In the genomic region with DNA sequence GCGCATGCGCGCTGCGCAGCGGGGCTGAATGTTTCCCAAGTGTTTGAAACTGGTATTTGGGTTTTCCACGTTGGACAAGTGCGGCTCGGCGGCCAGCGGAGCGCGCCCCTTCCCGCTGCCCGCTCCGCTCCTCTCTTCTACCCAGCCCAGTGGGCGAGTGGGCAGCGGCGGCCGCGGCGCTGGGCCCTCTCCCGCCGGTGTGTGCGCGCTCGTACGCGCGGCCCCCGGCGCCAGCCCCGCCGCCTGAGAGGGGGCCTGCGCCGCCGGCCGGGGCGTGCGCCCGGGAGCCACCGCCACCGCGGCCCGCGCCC, we compare ENCODE assay signal across 8 cellular contexts. TPM values are rescaled to one million over a fixed set of nuclear protein-coding genes. Genes with fewer than 3 reads are reported as not detected.
DNase-seq lines count a peak whose midpoint lies in the region; ATAC-seq, FAIRE-seq and TF ChIP-seq lines count a peak whose summit lies in the region.

ING1 (plus strand) TSS at position 59 of the 311 bp plus-strand sequence. CDS start 450 bp downstream, outside the sequence.

- no peaks in the 10 kb centered on the region for H3K9me1 ChIP-seq in K562 (ENCODE audit: control insufficient read depth, insufficient read depth, low read length)

- in situ Hi-C loops in K562 (cut with MboI): no loop called here

- peak within 1 kb of the TSS; percentile 92 to 97 for H3K9ac ChIP-seq in K562 (ENCODE audit: insufficient read depth in 1 of 2, low read depth in 2 of 2, low read length in 2 of 2)

- peak within 1 kb of the TSS; percentile 100 for H3K4me3 Mint-ChIP-seq in memory B cell

- peak within 1 kb of the TSS; percentile 85 for H3K4me2 ChIP-seq in K562 (ENCODE audit: insufficient read depth, low read length)

- no peaks in the 10 kb centered on the region for H3K36me3 Mint-ChIP-seq in memory B cell

- no peak for TF ChIP-seq EP300 in K562 (IDR thresholded peaks at IDR 0.05; ENCODE audit: low read length)

- H3K27me3 ChIP-seq in cardiac muscle cell: no peaks in the 10 kb centered on the region
- no peaks in the 10 kb centered on the region for H3K27me3 ChIP-seq in K562 (ENCODE audit: control insufficient read depth in 2 of 2, insufficient read depth in 2 of 2, low read length in 2 of 2)
- H3K27me3 ChIP-seq in upper lobe of right lung: no peaks in the 10 kb centered on the region

- BruUV-seq in K562 (replicated peaks; lab: Mats Ljungman, UMichigan): no TSS peak

- DNase-seq in cardiac muscle cell (ENCODE audit: low read depth in 1 of 2, low spot score in 1 of 2) (no peak), left ventricle myocardium superior (no peak), K562 (ENCODE audit: extremely low read depth in 1 of 4, low spot score in 3 of 4) (no peak), memory B cell (ENCODE audit: low spot score in 2 of 2) (no peak), upper lobe of right lung (no peak), GM19240 (ENCODE audit: insufficient read length, low spot score) (no peak)
- no peak for DNase-seq in stimulated activated CD8-positive, alpha-beta memory T cell treated with anti-CD3 and anti-CD28 coated beads, Interleukin-4, amount 100 ng/mL, for 48 hours

- no peak for TF ChIP-seq POLR2A in K562 (conservative IDR thresholded peaks at IDR 0.05)

- H3K4me1 ChIP-seq in cardiac muscle cell (ENCODE audit: low read depth) (peaks cover 13% of the 10 kb centered on the region), K562 (replicated peaks in 1 of 2; ENCODE audit: control insufficient read depth in 2 of 2, insufficient read depth in 2 of 2, low read length in 2 of 2) (peaks cover 2 to 17% of the 10 kb centered on the region in 2 experiments; a peak in 2 of 5 replicates), upper lobe of right lung (peaks cover 27% of the 10 kb centered on the region)

- peaks cover 19% of the 10 kb centered on the region for H3K4me1 Mint-ChIP-seq in memory B cell

- H4K20me1 ChIP-seq in K562 (replicated peaks; ENCODE audit: control insufficient read depth, insufficient read depth, low read length): peaks cover 8% of the 10 kb centered on the region; the same call in 1 of the 2 replicates

- TF ChIP-seq RAD21 in K562 (CRISPR knock-in tag; conservative IDR thresholded peaks at IDR 0.05 in 1 of 2, IDR thresholded peaks at IDR 0.05 in 1 of 2): no peak

- no peaks in the 10 kb centered on the region for H3K27me3 Mint-ChIP-seq in memory B cell

- WGBS in K562 (ENCODE audit: insufficient coverage, low coverage, missing lambda C conversion rate): 0% methylated on average over 7 of the region's 45 CpGs

- CTCF ChIA-PET in K562 (lab: Yijun Ruan, JAX; ENCODE audit: low intra/inter-chr PET ratio): no interaction called here

- intact Hi-C loops in left ventricle myocardium superior (cut with micrococcal nuclease) (no loop called here), K562 (cut with micrococcal nuclease) (loop anchor here (2.0 to 10.0 kb wide), 4 partner anchors 101 to 259 kb away; partner anchors contain the start of gene ANKRD10), upper lobe of right lung (cut with DNase I) (no loop called here)

- peaks cover 54% of the 10 kb centered on the region for H3K79me2 ChIP-seq in K562 (ENCODE audit: control insufficient read depth, insufficient read depth, low read length)

- H3K4me3 ChIP-seq in cardiac muscle cell: peak within 1 kb of the TSS; percentile 85
- peak within 1 kb of the TSS; percentile 86 for H3K4me3 ChIP-seq in K562
- peak within 1 kb of the TSS; percentile 98 for H3K4me3 ChIP-seq in upper lobe of right lung

- no peak for FAIRE-seq in K562 (lab: Jason Lieb, UNC)

- H2AFZ ChIP-seq in K562 (ENCODE audit: low read depth, low read length): peak within 1 kb of the TSS; percentile 89

- TF ChIP-seq CTCF in cardiac muscle cell (IDR thresholded peaks at IDR 0.05; ENCODE audit: low read depth, low read length): no peak
- no peak for TF ChIP-seq CTCF in K562 (IDR thresholded peaks at IDR 0.05 in 2 of 3, conservative IDR thresholded peaks at IDR 0.05 in 1 of 3; ENCODE audit: insufficient read depth in 2 of 3, low read depth in 1 of 3, low read length in 3 of 3)
- no peak for TF ChIP-seq CTCF in upper lobe of right lung (IDR thresholded peaks at IDR 0.05)

- POLR2A ChIA-PET in K562 (lab: Yijun Ruan, JAX): no interaction called here

- H3K9me3 Mint-ChIP-seq in memory B cell: no peaks in the 10 kb centered on the region

- peak within 1 kb of the TSS; percentile 96 for H3K27ac Mint-ChIP-seq in memory B cell

- no peaks in the 10 kb centered on the region for H3K36me3 ChIP-seq in cardiac muscle cell
- H3K36me3 ChIP-seq in K562 (ENCODE audit: control insufficient read depth, insufficient read depth, low read length): no peaks in the 10 kb centered on the region
- H3K36me3 ChIP-seq in upper lobe of right lung: no peaks in the 10 kb centered on the region

- H3K9me3 ChIP-seq in cardiac muscle cell (ENCODE audit: low read depth): no peaks in the 10 kb centered on the region
- H3K9me3 ChIP-seq in K562 (replicated peaks; ENCODE audit: control insufficient read depth, insufficient read depth, low read depth, low read length): no peaks in the 10 kb centered on the region
- H3K9me3 ChIP-seq in upper lobe of right lung: no peaks in the 10 kb centered on the region

- H3K27ac ChIP-seq in cardiac muscle cell (peak within 1 kb of the TSS; percentile 98), K562 (ENCODE audit: extremely low read depth, low read depth, low read length) (peak within 1 kb of the TSS; percentile 97), upper lobe of right lung (peak within 1 kb of the TSS; percentile 100)

- ATAC-seq in left ventricle myocardium superior (no peak), K562 (no peak), memory B cell (ENCODE audit: low read depth) (no peak), upper lobe of right lung (no peak), GM18858 (IDR thresholded peaks at IDR 0.05; ENCODE audit: unreplicated experiment) (no peak)

TF ChIP-seq in K562, 482 proteins besides CTCF, POLR2A, EP300 and RAD21:
- 0 out of 4 replicates have a peak, but pooled peaks of 1 of the 2 experiments have one; percentile 5 for TF ChIP-seq SIN3A (IDR thresholded peaks at IDR 0.05; ENCODE audit: borderline replicate concordance in 2 of 2, control insufficient read depth in 1 of 2, low read depth in 2 of 2, low read length in 2 of 2)
- TF ChIP-seq NONO (IDR thresholded peaks at IDR 0.05; ENCODE audit: low read depth in 2 of 2, low read length in 1 of 2): 0 out of 4 replicates have a peak, but pooled peaks of 1 of the 2 experiments have one; percentile 10
- peak; percentile 32; the same call in 1 of the 2 replicates for TF ChIP-seq POLR2G (IDR thresholded peaks at IDR 0.05; ENCODE audit: low read depth, low read length)
- TF ChIP-seq ZNF583 (CRISPR knock-in tag; IDR thresholded peaks at IDR 0.05): no peak
- peak; percentile 11 for TF ChIP-seq TAF1 (IDR thresholded peaks at IDR 0.05; ENCODE audit: control insufficient read depth, extremely low read depth, insufficient read depth, low read length, severe bottlenecking)
- TF ChIP-seq FIP1L1 (IDR thresholded peaks at IDR 0.05; ENCODE audit: low read depth, low read length, poor library complexity, severe bottlenecking): peak; percentile 1
- TF ChIP-seq, protein P1, sequence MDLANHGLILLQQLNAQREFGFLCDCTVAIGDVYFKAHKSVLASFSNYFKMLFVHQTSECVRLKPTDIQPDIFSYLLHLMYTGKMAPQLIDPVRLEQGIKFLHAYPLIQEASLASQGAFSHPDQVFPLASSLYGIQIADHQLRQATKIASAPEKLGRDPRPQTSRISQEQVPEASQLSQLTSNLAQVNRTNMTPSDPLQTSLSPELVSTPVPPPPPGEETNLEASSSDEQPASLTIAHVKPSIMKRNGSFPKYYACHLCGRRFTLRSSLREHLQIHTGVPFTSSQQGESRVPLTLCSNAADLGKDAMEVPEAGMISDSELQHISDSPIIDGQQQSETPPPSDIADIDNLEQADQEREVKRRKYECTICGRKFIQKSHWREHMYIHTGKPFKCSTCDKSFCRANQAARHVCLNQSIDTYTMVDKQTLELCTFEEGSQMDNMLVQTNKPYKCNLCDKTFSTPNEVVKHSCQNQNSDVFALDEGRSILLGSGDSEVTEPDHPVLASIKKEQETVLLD (IDR thresholded peaks at IDR 0.05): no peak
- TF ChIP-seq RB1 (IDR thresholded peaks at IDR 0.05; ENCODE audit: low read depth): peak; percentile 19; the same call in 1 of the 2 replicates

RNA-seq across cellular contexts. Expression of gene ING1, which starts in this region (rescaled TPM):
- 24.2 and 28.6 TPM in 2 replicates for total RNA-seq in cardiac muscle cell
- polyA plus RNA-seq in cardiac muscle cell: 16.5 and 22.2 TPM in 2 replicates
- total RNA-seq in left ventricle myocardium superior: 7.7 TPM
- total RNA-seq in K562 (2011; cell fraction: chromatin; rRNA removed; ENCODE audit: low replicate concordance): 8.3 and 11.8 TPM in 2 replicates
- total RNA-seq in K562 (2011; cell fraction: nucleolus; rRNA removed): 14.5 and 21.3 TPM in 2 replicates
- 10.2 and 11.3 TPM in 2 replicates for total RNA-seq in K562 (2011; cell fraction: nucleoplasm; rRNA removed)
- total RNA-seq in K562 (2014; rRNA removed): 19.2 and 20.1 TPM in 2 replicates
- 3.9 and 4.2 TPM in 2 replicates for total RNA-seq in K562 (2014; rRNA removed; fragmentation: Illumina TruSeq; extraction: Trizol)
- total RNA-seq in K562 (2015; rRNA removed; fragmentation: Illumina TruSeq; extraction: Trizol): 8.2 and 9.1 TPM in 2 replicates
- 14.0 and 14.3 TPM in 2 replicates for total RNA-seq in K562 (2021)
- 9.6 and 9.7 TPM in 2 replicates for polyA plus RNA-seq in K562 (2011; rRNA removed)
- 14.2 and 24.3 TPM in 2 replicates for polyA plus RNA-seq in K562 (2011; cell fraction: cytosol; rRNA removed)
- polyA plus RNA-seq in K562 (2011; cell fraction: nucleus; rRNA removed): 11.6 and 21.2 TPM in 2 replicates
- 11.0 and 14.4 TPM in 2 replicates for polyA plus RNA-seq in K562 (2012)
- 7.5 and 9.8 TPM in 2 replicates for polyA plus RNA-seq in K562 (2014; fragmentation: Illumina TruSeq; extraction: Trizol)
- 1 to 10 TPM; 1.0 to 1.1 TPM for polyA plus RNA-seq in K562 (2014; fragmentation: Nextera tagmentation; extraction: Ambion mirVana)
- polyA plus RNA-seq in K562 (2014; rRNA removed): 16.2 and 16.4 TPM in 2 replicates
- 6.4 and 7.7 TPM in 2 replicates for polyA minus RNA-seq in K562 (2011; rRNA and poly(A)+ RNA removed)
- 14.8 and 19.7 TPM in 2 replicates for polyA minus RNA-seq in K562 (2011; cell fraction: cytosol; rRNA and poly(A)+ RNA removed)
- 5.9 and 8.4 TPM in 2 replicates for polyA minus RNA-seq in K562 (2011; cell fraction: nucleus; rRNA and poly(A)+ RNA removed)
- 13.2 TPM for total RNA-seq in upper lobe of right lung
